In the genomic region with DNA sequence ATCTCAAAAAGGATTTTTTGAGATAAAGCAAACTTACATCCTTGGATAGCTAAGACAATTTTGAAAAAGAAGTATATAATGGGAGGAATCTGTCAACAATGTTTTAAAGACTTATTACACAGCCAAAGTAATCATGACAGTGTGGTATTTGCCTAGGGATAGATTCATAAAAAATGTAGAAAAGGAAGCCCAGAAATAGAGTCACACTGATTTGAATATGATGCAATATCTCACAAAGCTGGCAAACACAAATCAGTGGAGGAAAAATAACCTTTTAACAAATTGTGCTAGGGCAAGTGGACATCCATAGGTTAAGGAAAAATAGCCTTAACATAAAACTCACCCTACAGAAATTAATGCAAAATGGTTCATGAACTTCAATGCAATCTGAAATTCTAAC, we compare ENCODE assay signal across 18 cellular contexts. TPM values are rescaled to one million over a fixed set of nuclear protein-coding genes. Genes with fewer than 3 reads are reported as not detected.
"Had no signal": no experiment of that assay in that cellular context is flagged by ENCODE, and none has a peak within 500 bp of the region (broad histone marks: within the 10 kb centered on the region; RNA-seq: fewer than 3 reads in every experiment).

No MANE protein-coding gene starts in this region.

- H3K27me3 ChIP-seq: cardiac muscle cell, colonic mucosa, neural progenitor cell, tibial nerve, vagina had no signal

- DNase-seq: activated CD4-positive, alpha-beta T cell treated with anti-CD3 and anti-CD28 coated beads for 48 hours; activated CD8-positive, alpha-beta T cell treated with anti-CD3 and anti-CD28 coated beads, Interleukin-2, amount 10 ng/mL, durations not matched to agents 7 days and 5 days; activated naive CD4-positive, alpha-beta T cell treated with anti-CD3 and anti-CD28 coated beads for 36 hours; colonic mucosa; effector CD8-positive, alpha-beta T cell; hippocampal formation; kidney glomerular epithelial cell had no signal

- H3K4me3 ChIP-seq: cardiac muscle cell, colonic mucosa, neural progenitor cell, smooth muscle cell, tibial nerve, vagina had no signal

- H3K9me3 ChIP-seq: vagina had no signal

- H3K36me3 Mint-ChIP-seq: neural progenitor cell; stimulated activated effector memory CD8-positive, alpha-beta T cell treated with anti-CD3 and anti-CD28 coated beads, Interleukin-12 subunit alpha, Interleukin-12 subunit beta, amount 100 ng/mL, for 72 hours had no signal

- ATAC-seq: activated CD8-positive, alpha-beta T cell treated with anti-CD3 and anti-CD28 coated beads, Interleukin-2, amount 10 ng/mL, durations not matched to agents 7 days and 5 days; activated T-helper 17 cell treated with anti-CD3 and anti-CD28 coated beads, Interleukin-2, amount 50 U/mL, for 72 hours; stimulated activated effector memory CD8-positive, alpha-beta T cell treated with anti-CD3 and anti-CD28 coated beads, Interleukin-12 subunit alpha, Interleukin-12 subunit beta, amount 100 ng/mL, for 72 hours; WTC11 had no signal

- H3K4me3 Mint-ChIP-seq: activated CD8-positive, alpha-beta T cell treated with anti-CD3 and anti-CD28 coated beads, Interleukin-2, amount 10 ng/mL, durations not matched to agents 7 days and 5 days; activated naive CD4-positive, alpha-beta T cell treated with anti-CD3 and anti-CD28 coated beads for 36 hours; activated T-helper 17 cell treated with anti-CD3 and anti-CD28 coated beads, Interleukin-2, amount 50 U/mL, for 72 hours; neural progenitor cell; stimulated activated effector memory CD8-positive, alpha-beta T cell treated with anti-CD3 and anti-CD28 coated beads, Interleukin-12 subunit alpha, Interleukin-12 subunit beta, amount 100 ng/mL, for 72 hours; WTC11 had no signal

- H3K9me3 Mint-ChIP-seq: activated T-helper 17 cell treated with anti-CD3 and anti-CD28 coated beads, Interleukin-2, amount 50 U/mL, for 72 hours; stimulated activated effector memory CD8-positive, alpha-beta T cell treated with anti-CD3 and anti-CD28 coated beads, Interleukin-12 subunit alpha, Interleukin-12 subunit beta, amount 100 ng/mL, for 72 hours had no signal

- H3K4me1 Mint-ChIP-seq: neural progenitor cell, WTC11 had no signal

- H3K36me3 ChIP-seq: cardiac muscle cell, colonic mucosa, neural progenitor cell, tibial nerve, vagina had no signal

- H3K27ac ChIP-seq: cardiac muscle cell, colonic mucosa, neural progenitor cell, parathyroid adenoma, tibial nerve, vagina had no signal

- H3K4me1 ChIP-seq: colonic mucosa, neural progenitor cell, parathyroid adenoma, tibial nerve, vagina had no signal

RNA-seq across cellular contexts. Expression of a gene that starts 6.0 kb away (rescaled TPM):
- total RNA-seq: activated CD8-positive, alpha-beta T cell treated with anti-CD3 and anti-CD28 coated beads, Interleukin-2, amount 10 ng/mL, durations not matched to agents 7 days and 5 days; activated naive CD4-positive, alpha-beta T cell treated with anti-CD3 and anti-CD28 coated beads for 36 hours; activated T-helper 17 cell treated with anti-CD3 and anti-CD28 coated beads, Interleukin-2, amount 50 U/mL, for 72 hours; cardiac muscle cell; colonic mucosa; liver; mesenteric fat pad; smooth muscle cell; tibial nerve; vagina; WTC11 had no signal
- polyA plus RNA-seq: cardiac muscle cell, liver, smooth muscle cell had no signal
